In the genomic region with DNA sequence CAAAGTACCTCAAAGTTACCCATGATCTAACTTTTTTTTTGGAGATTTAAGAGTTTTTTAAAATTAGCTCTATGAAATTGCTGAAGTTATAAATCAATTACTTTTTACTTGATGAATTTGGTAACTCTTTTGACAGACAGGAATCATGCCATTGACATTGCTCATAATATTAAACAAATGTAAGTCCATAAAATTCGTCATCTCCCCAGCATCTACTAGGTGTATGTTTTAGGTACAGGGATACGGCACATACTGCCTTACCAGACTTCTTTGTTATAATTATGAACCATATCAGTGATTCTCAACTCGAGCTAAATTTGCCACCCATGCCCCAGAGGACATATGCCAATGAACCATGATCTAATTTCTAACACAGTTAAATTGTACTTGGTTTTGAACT, we compare ENCODE assay signal across 1 cellular context.
TF ChIP-seq lines count a peak whose summit lies in the region.

No MANE protein-coding gene starts in this region.

TF ChIP-seq in K562, 482 proteins besides CTCF, POLR2A, EP300 and RAD21 (continued from another document):
- TF ChIP-seq, protein P1, sequence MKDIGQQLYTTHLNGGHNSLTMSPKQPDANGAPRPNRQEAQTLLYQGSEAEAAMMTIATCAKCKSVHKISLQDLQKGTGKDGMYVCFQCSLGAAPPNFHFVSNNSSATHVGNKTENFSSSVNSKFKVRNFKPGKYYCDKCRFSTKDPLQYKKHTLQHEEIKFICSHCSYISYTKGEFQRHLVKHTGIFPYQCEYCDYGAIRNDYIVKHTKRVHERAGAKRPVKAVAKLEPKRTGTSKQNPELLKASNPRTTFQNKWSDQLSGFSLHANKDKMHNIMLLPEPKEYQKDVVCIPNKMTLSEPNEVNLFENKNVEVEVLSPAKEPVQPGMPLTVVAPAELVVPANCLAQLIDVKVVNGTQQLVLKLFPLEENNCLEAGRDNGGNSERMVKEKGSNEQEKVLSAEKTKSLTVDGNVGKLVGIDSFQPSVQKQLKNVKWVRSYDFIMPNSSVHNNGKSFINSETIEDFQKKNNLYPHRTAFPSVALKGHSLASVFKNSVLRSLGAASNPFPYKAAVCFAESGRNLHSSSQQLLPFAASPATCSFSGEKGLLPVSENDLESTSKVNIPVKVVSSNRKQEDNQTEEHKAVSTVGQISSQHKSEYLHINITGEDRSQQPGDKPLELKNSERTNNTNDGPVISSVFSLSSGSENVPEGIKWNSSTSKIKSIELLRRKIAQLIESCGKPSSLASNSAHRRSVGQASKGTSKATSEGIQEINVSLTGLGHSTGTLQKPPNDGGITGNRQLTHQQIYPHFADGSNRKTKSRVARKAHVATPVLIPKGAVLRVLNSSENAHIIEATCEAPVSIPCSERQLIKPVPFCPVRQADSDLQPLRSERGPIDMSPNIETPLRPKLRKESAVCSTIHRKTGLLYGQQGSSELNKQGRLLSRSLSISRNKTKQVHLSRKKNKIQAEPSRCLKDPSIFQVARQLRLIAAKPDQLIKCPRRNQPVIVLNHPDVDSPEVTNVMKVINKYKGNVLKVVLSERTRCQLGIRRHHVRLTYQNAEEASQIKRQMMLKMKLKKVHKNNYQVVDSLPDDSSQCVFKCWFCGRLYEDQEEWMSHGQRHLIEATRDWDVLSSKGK (CRISPR knock-in tag; IDR thresholded peaks at IDR 0.05) = no peak
- no peak for TF ChIP-seq POLR2B (IDR thresholded peaks at IDR 0.05; ENCODE audit: low read depth, partially characterized antibody)
- no peak for TF ChIP-seq SMAD2 (IDR thresholded peaks at IDR 0.05; ENCODE audit: low read depth, low read length)
- TF ChIP-seq NFXL1 (CRISPR knock-in tag; IDR thresholded peaks at IDR 0.05) = no peak
- no peak for TF ChIP-seq MEF2D (tag; conservative IDR thresholded peaks at IDR 0.05; ENCODE audit: low read depth)
- TF ChIP-seq, protein P2, sequence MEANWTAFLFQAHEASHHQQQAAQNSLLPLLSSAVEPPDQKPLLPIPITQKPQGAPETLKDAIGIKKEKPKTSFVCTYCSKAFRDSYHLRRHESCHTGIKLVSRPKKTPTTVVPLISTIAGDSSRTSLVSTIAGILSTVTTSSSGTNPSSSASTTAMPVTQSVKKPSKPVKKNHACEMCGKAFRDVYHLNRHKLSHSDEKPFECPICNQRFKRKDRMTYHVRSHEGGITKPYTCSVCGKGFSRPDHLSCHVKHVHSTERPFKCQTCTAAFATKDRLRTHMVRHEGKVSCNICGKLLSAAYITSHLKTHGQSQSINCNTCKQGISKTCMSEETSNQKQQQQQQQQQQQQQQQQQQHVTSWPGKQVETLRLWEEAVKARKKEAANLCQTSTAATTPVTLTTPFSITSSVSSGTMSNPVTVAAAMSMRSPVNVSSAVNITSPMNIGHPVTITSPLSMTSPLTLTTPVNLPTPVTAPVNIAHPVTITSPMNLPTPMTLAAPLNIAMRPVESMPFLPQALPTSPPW (CRISPR knock-in tag; IDR thresholded peaks at IDR 0.05) = no peak
- no peak for TF ChIP-seq KAT8 (IDR thresholded peaks at IDR 0.05; ENCODE audit: low read depth)
- TF ChIP-seq LEF1 (IDR thresholded peaks at IDR 0.05) = no peak
- TF ChIP-seq, protein P3, sequence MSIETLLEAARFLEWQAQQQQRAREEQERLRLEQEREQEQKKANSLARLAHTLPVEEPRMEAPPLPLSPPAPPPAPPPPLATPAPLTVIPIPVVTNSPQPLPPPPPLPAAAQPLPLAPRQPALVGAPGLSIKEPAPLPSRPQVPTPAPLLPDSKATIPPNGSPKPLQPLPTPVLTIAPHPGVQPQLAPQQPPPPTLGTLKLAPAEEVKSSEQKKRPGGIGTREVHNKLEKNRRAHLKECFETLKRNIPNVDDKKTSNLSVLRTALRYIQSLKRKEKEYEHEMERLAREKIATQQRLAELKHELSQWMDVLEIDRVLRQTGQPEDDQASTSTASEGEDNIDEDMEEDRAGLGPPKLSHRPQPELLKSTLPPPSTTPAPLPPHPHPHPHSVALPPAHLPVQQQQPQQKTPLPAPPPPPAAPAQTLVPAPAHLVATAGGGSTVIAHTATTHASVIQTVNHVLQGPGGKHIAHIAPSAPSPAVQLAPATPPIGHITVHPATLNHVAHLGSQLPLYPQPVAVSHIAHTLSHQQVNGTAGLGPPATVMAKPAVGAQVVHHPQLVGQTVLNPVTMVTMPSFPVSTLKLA (conservative IDR thresholded peaks at IDR 0.05) = no peak
- TF ChIP-seq, protein P4, sequence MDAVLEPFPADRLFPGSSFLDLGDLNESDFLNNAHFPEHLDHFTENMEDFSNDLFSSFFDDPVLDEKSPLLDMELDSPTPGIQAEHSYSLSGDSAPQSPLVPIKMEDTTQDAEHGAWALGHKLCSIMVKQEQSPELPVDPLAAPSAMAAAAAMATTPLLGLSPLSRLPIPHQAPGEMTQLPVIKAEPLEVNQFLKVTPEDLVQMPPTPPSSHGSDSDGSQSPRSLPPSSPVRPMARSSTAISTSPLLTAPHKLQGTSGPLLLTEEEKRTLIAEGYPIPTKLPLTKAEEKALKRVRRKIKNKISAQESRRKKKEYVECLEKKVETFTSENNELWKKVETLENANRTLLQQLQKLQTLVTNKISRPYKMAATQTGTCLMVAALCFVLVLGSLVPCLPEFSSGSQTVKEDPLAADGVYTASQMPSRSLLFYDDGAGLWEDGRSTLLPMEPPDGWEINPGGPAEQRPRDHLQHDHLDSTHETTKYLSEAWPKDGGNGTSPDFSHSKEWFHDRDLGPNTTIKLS (IDR thresholded peaks at IDR 0.05; ENCODE audit: borderline replicate concordance, low read depth) = no peak
